Comparison of ENCODE assay signal across 7 cellular contexts in the genomic region with DNA sequence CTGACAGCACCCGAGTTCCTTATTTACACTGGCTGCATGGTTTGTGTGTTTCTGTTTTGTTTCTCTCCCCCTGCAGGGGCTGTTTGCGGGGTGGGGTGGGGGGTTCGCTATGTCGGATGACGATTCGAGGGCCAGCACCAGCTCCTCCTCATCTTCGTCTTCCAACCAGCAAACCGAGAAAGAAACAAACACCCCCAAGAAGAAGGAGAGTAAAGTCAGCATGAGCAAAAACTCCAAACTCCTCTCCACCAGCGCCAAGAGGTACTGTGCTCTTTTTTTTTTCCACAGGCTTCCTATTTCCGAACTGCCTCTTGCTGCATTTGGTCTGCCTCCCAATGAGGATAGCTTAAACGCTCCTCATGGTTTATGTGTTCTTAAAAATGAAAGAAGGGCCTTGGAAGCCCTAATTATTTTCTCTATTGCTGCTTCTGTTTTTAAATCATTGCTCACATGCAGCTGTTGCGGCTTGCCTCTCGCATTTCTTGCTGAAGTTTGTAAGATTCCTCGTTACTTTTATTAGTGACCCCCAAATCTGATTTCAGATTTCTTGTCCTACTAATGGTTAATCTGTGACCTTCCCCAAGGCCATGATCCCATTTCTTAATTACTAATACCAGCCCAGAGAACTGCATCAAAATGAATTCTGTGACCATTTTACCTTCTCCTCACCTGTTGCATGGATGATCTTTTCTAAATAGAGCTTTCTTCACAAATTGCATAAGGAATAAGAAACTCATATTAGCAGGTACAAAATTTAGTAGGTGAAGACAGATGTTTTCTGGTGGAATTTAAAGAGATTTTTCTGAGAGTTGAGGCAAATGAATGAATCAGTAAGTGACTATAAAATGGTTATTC. TPM values are rescaled to one million over a fixed set of nuclear protein-coding genes. Genes with fewer than 3 reads are reported as not detected.
A peak's percentile ranks its signal among the peaks of the same experiment; 100 is the strongest.
DNase-seq lines count a peak whose midpoint lies in the region; ATAC-seq, FAIRE-seq and TF ChIP-seq lines count a peak whose summit lies in the region.

No MANE protein-coding gene starts in this region.

- no peak for TF ChIP-seq POLR2A in GM12878 (IDR thresholded peaks at IDR 0.05; ENCODE audit: low read depth, low read length)

- H3K4me2 ChIP-seq in GM12878 (ENCODE audit: control insufficient read depth, insufficient read depth): peak overlapping the region; percentile 94

- peaks cover 6 to 31% of the 10 kb centered on the region in 2 donors for H3K36me3 Mint-ChIP-seq in stimulated activated naive B cell treated with anti-CD40 and anti-IgM and Interleukin-4, amounts not matched to agents 10 μg/mL and 1 μg/mL and 100 μg/mL, for 72 hours

- no peak for TF ChIP-seq CTCF in GM12878 (IDR thresholded peaks at IDR 0.05 in 2 of 3, conservative IDR thresholded peaks at IDR 0.05 in 1 of 3; ENCODE audit: control insufficient read depth in 2 of 3, extremely low read depth in 1 of 3, insufficient read depth in 1 of 3, low read depth in 3 of 3, low read length in 3 of 3)

- no peaks in the 10 kb centered on the region for H3K9me3 Mint-ChIP-seq in stimulated activated naive B cell treated with anti-CD40 and anti-IgM and Interleukin-4, amounts not matched to agents 10 μg/mL and 1 μg/mL and 100 μg/mL, for 72 hours

- H3K27me3 ChIP-seq in MG63 (no peaks in the 10 kb centered on the region), GM12878 (replicated peaks in 1 of 2; ENCODE audit: control insufficient read depth in 2 of 2, insufficient read depth in 2 of 2, low read length in 1 of 2) (no peaks in the 10 kb centered on the region)

- peak overlapping the region; percentile 82 for H3K27ac ChIP-seq in GM12878 (ENCODE audit: control insufficient read depth, insufficient read depth)

- H2AFZ ChIP-seq in GM12878 (ENCODE audit: control insufficient read depth, low read depth, low read length): no peak overlapping the region

- H3K4me3 ChIP-seq in MG63 (peak overlapping the region; percentile 56), GM12878 (peak overlapping the region; percentile 98)

- peak; percentile 57 for FAIRE-seq in GM12878 (lab: Jason Lieb, UNC)

- intact Hi-C loops in GM12878 (cut with micrococcal nuclease; ENCODE audit: unreplicated experiment): loop anchor here (1.0 to 10.0 kb wide), 8 partner anchors 22 to 1243 kb away; a partner anchor contains a TSS

- in situ Hi-C loops in GM12878 (cut with MboI): no loop called here

- CTCF ChIA-PET in GM12878 (lab: Yijun Ruan, JAX): interaction anchor here (0.6 to 4.2 kb wide), 8 partner anchors 12 to 144 kb away, joined by 3 to 21 read pairs (median 3); no protein-coding TSS in a partner anchor

- H4K20me1 ChIP-seq in GM12878 (ENCODE audit: control insufficient read depth, insufficient read depth): no peaks in the 10 kb centered on the region

- RAD21 ChIA-PET in GM12878 (lab: Charles Lee; ENCODE audit: unreplicated experiment): interaction anchor here (0.7 to 7.8 kb wide), 15 partner anchors 14 to 601 kb away, joined by 3 to 96 read pairs (median 5); no protein-coding TSS in a partner anchor

- H3K27ac Mint-ChIP-seq in stimulated activated naive B cell treated with anti-CD40 and anti-IgM and Interleukin-4, amounts not matched to agents 10 μg/mL and 1 μg/mL and 100 μg/mL, for 72 hours: peak overlapping the region; percentile 99

- H3K4me1 Mint-ChIP-seq in stimulated activated naive B cell treated with anti-CD40 and anti-IgM and Interleukin-4, amounts not matched to agents 10 μg/mL and 1 μg/mL and 100 μg/mL, for 72 hours: peaks cover 45 to 58% of the 10 kb centered on the region in 2 donors

- ATAC-seq in GM12878 (peak; percentile 18), GM21825 (IDR thresholded peaks at IDR 0.05; ENCODE audit: unreplicated experiment) (no peak)
- no peak for ATAC-seq in stimulated activated naive B cell treated with anti-CD40 and anti-IgM and Interleukin-4, amounts not matched to agents 10 μg/mL and 1 μg/mL and 100 μg/mL, for 72 hours (replicated peaks)

- H3K9me3 ChIP-seq in MG63 (no peaks in the 10 kb centered on the region), GM12878 (replicated peaks; ENCODE audit: control insufficient read depth, insufficient read depth, low read length) (no peaks in the 10 kb centered on the region)

- H3K27me3 Mint-ChIP-seq in stimulated activated naive B cell treated with anti-CD40 and anti-IgM and Interleukin-4, amounts not matched to agents 10 μg/mL and 1 μg/mL and 100 μg/mL, for 72 hours: no peaks in the 10 kb centered on the region

- peak overlapping the region; percentile 84 for H3K9ac ChIP-seq in GM12878 (ENCODE audit: control insufficient read depth, insufficient read depth, low read length)

- DNase-seq in GM03348 (ENCODE audit: low spot score) (peak; percentile 54), MG63 (no peak), GM12878 (ENCODE audit: low read depth, low spot score) (no peak), iris pigment epithelial cell (ENCODE audit: low read depth) (peak; percentile 49), NCI-H2107 treated with DMSO at 0.1 percent for 48 hours (lab: John Stamatoyannopoulos, UW; ENCODE audit: unreplicated experiment) (no peak)
- DNase-seq in stimulated activated naive B cell treated with anti-CD40 and anti-IgM and Interleukin-4, amounts not matched to agents 10 μg/mL and 1 μg/mL and 100 μg/mL, for 72 hours: no peak

- TF ChIP-seq EP300 in GM12878 (IDR thresholded peaks at IDR 0.05; ENCODE audit: borderline replicate concordance in 1 of 2, control insufficient read depth in 1 of 2, low read depth in 2 of 2, low read length in 2 of 2): no peak

- POLR2A ChIA-PET in GM12878 (lab: Charles Lee): interaction anchor here (0.7 to 7.5 kb wide), 10 partner anchors 22 to 1686 kb away, joined by 3 to 92 read pairs (median 4); a partner anchor contains a TSS

- peaks cover 64% of the 10 kb centered on the region for H3K79me2 ChIP-seq in GM12878 (ENCODE audit: control insufficient read depth, insufficient read depth, low read length)

- WGBS in GM12878 (ENCODE audit: insufficient coverage, insufficient replicate concordance, low lambda C conversion rate, missing lambda C conversion rate): 21% methylated on average over 14 of the region's 14 CpGs

- SMC1A ChIA-PET in GM12878 (lab: Charles Lee; ENCODE audit: uncharacterized antibody, unreplicated experiment): interaction anchor here (0.7 to 7.4 kb wide), 21 partner anchors 9 to 603 kb away, joined by 3 to 224 read pairs (median 4); a partner anchor contains a TSS

- peak overlapping the region; percentile 99 for H3K4me3 Mint-ChIP-seq in stimulated activated naive B cell treated with anti-CD40 and anti-IgM and Interleukin-4, amounts not matched to agents 10 μg/mL and 1 μg/mL and 100 μg/mL, for 72 hours

- peaks cover 8% of the 10 kb centered on the region for H3K4me1 ChIP-seq in GM12878 (ENCODE audit: control insufficient read depth, insufficient read depth, low read length)

- no peak for TF ChIP-seq RAD21 in GM12878 (IDR thresholded peaks at IDR 0.05; ENCODE audit: insufficient read depth, low read depth, low read length)

- H3K36me3 ChIP-seq in MG63 (peaks cover 9% of the 10 kb centered on the region), GM12878 (ENCODE audit: control insufficient read depth in 2 of 2, insufficient read depth in 2 of 2, low read length in 1 of 2) (no peaks in the 10 kb centered on the region)

- BruUV-seq in GM12878 (replicated peaks; lab: Mats Ljungman, UMichigan): no TSS peak

TF ChIP-seq in GM12878, 131 proteins besides CTCF, POLR2A, EP300 and RAD21 (continues in another document):
- TF ChIP-seq, protein P1, sequence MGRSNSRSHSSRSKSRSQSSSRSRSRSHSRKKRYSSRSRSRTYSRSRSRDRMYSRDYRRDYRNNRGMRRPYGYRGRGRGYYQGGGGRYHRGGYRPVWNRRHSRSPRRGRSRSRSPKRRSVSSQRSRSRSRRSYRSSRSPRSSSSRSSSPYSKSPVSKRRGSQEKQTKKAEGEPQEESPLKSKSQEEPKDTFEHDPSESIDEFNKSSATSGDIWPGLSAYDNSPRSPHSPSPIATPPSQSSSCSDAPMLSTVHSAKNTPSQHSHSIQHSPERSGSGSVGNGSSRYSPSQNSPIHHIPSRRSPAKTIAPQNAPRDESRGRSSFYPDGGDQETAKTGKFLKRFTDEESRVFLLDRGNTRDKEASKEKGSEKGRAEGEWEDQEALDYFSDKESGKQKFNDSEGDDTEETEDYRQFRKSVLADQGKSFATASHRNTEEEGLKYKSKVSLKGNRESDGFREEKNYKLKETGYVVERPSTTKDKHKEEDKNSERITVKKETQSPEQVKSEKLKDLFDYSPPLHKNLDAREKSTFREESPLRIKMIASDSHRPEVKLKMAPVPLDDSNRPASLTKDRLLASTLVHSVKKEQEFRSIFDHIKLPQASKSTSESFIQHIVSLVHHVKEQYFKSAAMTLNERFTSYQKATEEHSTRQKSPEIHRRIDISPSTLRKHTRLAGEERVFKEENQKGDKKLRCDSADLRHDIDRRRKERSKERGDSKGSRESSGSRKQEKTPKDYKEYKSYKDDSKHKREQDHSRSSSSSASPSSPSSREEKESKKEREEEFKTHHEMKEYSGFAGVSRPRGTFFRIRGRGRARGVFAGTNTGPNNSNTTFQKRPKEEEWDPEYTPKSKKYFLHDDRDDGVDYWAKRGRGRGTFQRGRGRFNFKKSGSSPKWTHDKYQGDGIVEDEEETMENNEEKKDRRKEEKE (IDR thresholded peaks at IDR 0.05): no peak
- TF ChIP-seq KAT2A (conservative IDR thresholded peaks at IDR 0.05; ENCODE audit: control insufficient read depth, low read depth, low read length): no peak
- no peak for TF ChIP-seq FOXM1 (IDR thresholded peaks at IDR 0.05; ENCODE audit: low read depth, low read length)
- TF ChIP-seq SPI1 (IDR thresholded peaks at IDR 0.05; ENCODE audit: borderline replicate concordance, insufficient read depth, low read depth, low read length): 0 out of 2 replicates have a peak, but pooled peaks have one; percentile 42
- TF ChIP-seq MXI1 (IDR thresholded peaks at IDR 0.05; ENCODE audit: low read depth, low read length): no peak

RNA-seq across cellular contexts. Expression of a gene that starts 1.6 kb away (rescaled TPM):
- 81.6 and 95.0 TPM in 2 replicates for total RNA-seq in MG63 (2014; rRNA removed; shearing (Covaris generic); ENCODE audit: low replicate concordance)
- total RNA-seq in GM12878 (2013; cell fraction: nucleolus; rRNA removed): 149 and 156 TPM in 2 replicates
- total RNA-seq in GM12878 (2014; rRNA removed) (110 and 129 TPM in 2 replicates), GM12878 (2014; rRNA removed; fragmentation: Illumina TruSeq; extraction: Trizol) (230 and 236 TPM in 2 replicates), GM12878 (2021) (162 and 167 TPM in 2 replicates)
- polyA plus RNA-seq in GM12878 (2011; ENCODE audit: low read depth): 122 TPM
- polyA plus RNA-seq in GM12878 (2011; rRNA removed) (425 and 698 TPM in 2 replicates), GM12878 (2014; fragmentation: Illumina TruSeq; extraction: Trizol) (282 and 450 TPM in 2 replicates), GM12878 (2014; fragmentation: Nextera tagmentation; extraction: Ambion mirVana) (100 to 1,000 TPM; 113 to 128 TPM), GM12878 (2014; rRNA removed) (159 and 202 TPM in 2 replicates), GM12878 (2016; fragmentation: Nextera tagmentation; extraction: Ambion mirVana) (10 to 100 TPM; 18.7 to 21.8 TPM)
- 160 and 172 TPM in 2 replicates for polyA plus RNA-seq in GM12878 (2011; cell fraction: cytosol; rRNA removed)
- polyA plus RNA-seq in GM12878 (2011; cell fraction: nucleus; rRNA removed): 186 and 224 TPM in 2 replicates
- 192 and 242 TPM in 2 replicates for polyA plus RNA-seq in GM12878 (2012)
- 126 and 154 TPM in 2 replicates for polyA minus RNA-seq in GM12878 (2011; rRNA and poly(A)+ RNA removed)
- 57.1 and 82.3 TPM in 2 replicates for polyA minus RNA-seq in GM12878 (2011; cell fraction: cytosol; rRNA and poly(A)+ RNA removed)
- 84.7 and 98.8 TPM in 2 replicates for polyA minus RNA-seq in GM12878 (2011; cell fraction: nucleus; rRNA and poly(A)+ RNA removed)

Comparison
In these comparisons a context has a peak if more than half of its experiments do, and no peak if none do; other contexts are left out.
1. DNase-seq: peak in GM03348 (single experiment) and iris pigment epithelial cell (single experiment); none in MG63 (single experiment), GM12878 (single experiment), stimulated activated naive B cell treated with anti-CD40 and anti-IgM and Interleukin-4, amounts not matched to agents 10 μg/mL and 1 μg/mL and 100 μg/mL, for 72 hours (single experiment) and NCI-H2107 treated with DMSO at 0.1 percent for 48 hours (single experiment).